In the genomic region with DNA sequence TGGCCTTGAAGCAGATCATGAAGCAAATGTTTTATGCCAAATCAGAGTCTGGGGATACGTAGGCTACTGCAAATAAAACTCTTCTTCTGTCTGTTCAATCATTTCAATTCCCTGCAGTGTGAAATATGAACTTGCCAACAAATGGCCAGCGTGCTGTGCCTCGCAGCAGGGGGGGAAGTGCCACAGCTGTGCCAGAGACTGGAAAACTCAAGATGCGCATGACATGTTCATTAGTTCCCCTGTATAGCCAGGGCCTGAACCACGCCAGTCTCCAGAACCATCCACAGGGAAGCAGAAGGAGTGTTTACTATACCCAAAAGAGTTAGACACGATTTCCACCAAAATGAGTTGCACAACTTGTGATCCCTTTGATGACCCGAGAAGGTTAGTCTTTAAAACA, we compare ENCODE assay signal across 12 cellular contexts.
DNase-seq lines count a peak whose midpoint lies in the region; ATAC-seq and TF ChIP-seq lines count a peak whose summit lies in the region.
"Had no signal": no experiment of that assay in that cellular context is flagged by ENCODE, and none has a peak within 500 bp of the region (broad histone marks: within the 10 kb centered on the region; RNA-seq: fewer than 3 reads in every experiment).

No MANE protein-coding gene starts in this region.

- no peak for ATAC-seq in HG02884 (IDR thresholded peaks at IDR 0.05; ENCODE audit: unreplicated experiment)

- BruUV-seq in A673 (replicated peaks; lab: Mats Ljungman, UMichigan): no TSS peak

- H3K27ac ChIP-seq in A673 (ENCODE audit: low read depth, low read length, poor library complexity, severe bottlenecking) (no peak overlapping the region), VCaP (peak overlapping the region; percentile 81; the same call in 1 of the 2 replicates)
- H3K27ac ChIP-seq: left lung had no signal

- CTCF ChIA-PET in A673 (lab: Charles Lee): no interaction called here

- H3K9me3 ChIP-seq in A673 (ENCODE audit: low read depth, low read length, poor library complexity, severe bottlenecking): no peaks in the 10 kb centered on the region
- H3K9me3 ChIP-seq: left lung had no signal

- intact Hi-C loops in A673 (cut with micrococcal nuclease; ENCODE audit: unreplicated experiment): no loop called here

- no peak overlapping the region for H3K4me3 ChIP-seq in A673 (ENCODE audit: low read depth, low read length, poor library complexity, severe bottlenecking)
- H3K4me3 ChIP-seq: left lung had no signal

- TF ChIP-seq CTCF in A673 (conservative IDR thresholded peaks at IDR 0.05; ENCODE audit: low read depth, low read length): no peak
- no peak for TF ChIP-seq CTCF in VCaP (conservative IDR thresholded peaks at IDR 0.05)

- H3K36me3 ChIP-seq in A673 (ENCODE audit: insufficient read depth, low read length, poor library complexity, severe bottlenecking): no peaks in the 10 kb centered on the region
- H3K36me3 ChIP-seq: left lung had no signal

- peaks cover 33% of the 10 kb centered on the region for H3K4me1 ChIP-seq in A673 (ENCODE audit: insufficient read depth, low read length, poor library complexity, severe bottlenecking)

- DNase-seq in A673 (ENCODE audit: low spot score) (peak; percentile 90), NCI-H1694 treated with DMSO at 0.1 percent for 48 hours (lab: John Stamatoyannopoulos, UW) (peak; percentile 87), iPS-NIHi11 (ENCODE audit: low spot score) (peak; percentile 25), RPMI8226 (no peak), NCI-H2196 (lab: John Stamatoyannopoulos, UW; ENCODE audit: unreplicated experiment) (no peak), DMS79 (lab: John Stamatoyannopoulos, UW) (no peak)
- DNase-seq: activated gamma-delta T cell; NCI-H2029; stimulated activated CD4-positive, alpha-beta T cell treated with anti-CD3 and anti-CD28 coated beads, Interleukin-4, amount 100 ng/mL, for 4 hours had no signal

- H3K27me3 ChIP-seq in A673 (replicated peaks; ENCODE audit: insufficient read depth, low read depth, low read length, poor library complexity): no peaks in the 10 kb centered on the region
- H3K27me3 ChIP-seq: left lung had no signal

- POLR2A ChIA-PET in A673 (lab: Charles Lee; ENCODE audit: low non-redundant PET): no interaction called here

Comparison
In these comparisons a context has a peak if more than half of its experiments do, and no peak if none do; other contexts are left out.
1. DNase-seq: peak in A673 (single experiment), NCI-H1694 treated with DMSO at 0.1 percent for 48 hours (single experiment) and iPS-NIHi11 (single experiment); none in RPMI8226 (single experiment), NCI-H2196 (single experiment) and DMS79 (single experiment).